ENCODE assay signal across 10 cellular contexts in genomic region chr1:203643213-203644045, GRCh38. TPM values are rescaled to one million over a fixed set of nuclear protein-coding genes. Genes with fewer than 3 reads are reported as not detected.
DNase-seq lines count a peak whose midpoint lies in the region; ATAC-seq lines count a peak whose summit lies in the region.
"Had no signal": no experiment of that assay in that cellular context is flagged by ENCODE, and none has a peak within 500 bp of the region (broad histone marks: within the 10 kb centered on the region; RNA-seq: fewer than 3 reads in every experiment).

No MANE protein-coding gene starts in this region.

- H3K9me3 ChIP-seq in right cardiac atrium (ENCODE audit: control insufficient read depth, low read length): no peaks in the 10 kb centered on the region
- H3K9me3 ChIP-seq: right lobe of liver had no signal

- 43% methylated on average over 10 of the region's 10 CpGs for WGBS in right cardiac atrium

- no peaks in the 10 kb centered on the region for H3K27me3 Mint-ChIP-seq in IgD-negative memory B cell
- no peaks in the 10 kb centered on the region for H3K27me3 Mint-ChIP-seq in stimulated activated memory B cell treated with anti-CD40 and anti-IgM and Interleukin-4, amounts not matched to agents 10 μg/mL and 1 μg/mL and 100 μg/mL, for 72 hours

- H3K4me1 ChIP-seq in right cardiac atrium (ENCODE audit: control insufficient read depth, insufficient read depth, low read length): peaks cover 43% of the 10 kb centered on the region
- H3K4me1 ChIP-seq: right lobe of liver had no signal

- peak; percentile 9 to 40 for ATAC-seq in right cardiac atrium
- no peak for ATAC-seq in stimulated activated memory B cell treated with anti-CD40 and anti-IgM and Interleukin-4, amounts not matched to agents 10 μg/mL and 1 μg/mL and 100 μg/mL, for 72 hours
- ATAC-seq in GM19463 (IDR thresholded peaks at IDR 0.05; ENCODE audit: unreplicated experiment): no peak

- H3K27ac Mint-ChIP-seq in IgD-negative memory B cell: peak overlapping the region in 2 of 3 donors; percentile 55 to 76
- H3K27ac Mint-ChIP-seq in stimulated activated memory B cell treated with anti-CD40 and anti-IgM and Interleukin-4, amounts not matched to agents 10 μg/mL and 1 μg/mL and 100 μg/mL, for 72 hours: peak overlapping the region; percentile 25

- no peaks in the 10 kb centered on the region for H3K36me3 Mint-ChIP-seq in IgD-negative memory B cell
- no peaks in the 10 kb centered on the region for H3K36me3 Mint-ChIP-seq in stimulated activated memory B cell treated with anti-CD40 and anti-IgM and Interleukin-4, amounts not matched to agents 10 μg/mL and 1 μg/mL and 100 μg/mL, for 72 hours

- H3K9me3 Mint-ChIP-seq in IgD-negative memory B cell: no peaks in the 10 kb centered on the region
- no peaks in the 10 kb centered on the region for H3K9me3 Mint-ChIP-seq in stimulated activated memory B cell treated with anti-CD40 and anti-IgM and Interleukin-4, amounts not matched to agents 10 μg/mL and 1 μg/mL and 100 μg/mL, for 72 hours

- H3K27me3 ChIP-seq in right cardiac atrium (ENCODE audit: control insufficient read depth, insufficient read depth): no peaks in the 10 kb centered on the region
- H3K27me3 ChIP-seq: right lobe of liver had no signal

- H3K4me1 Mint-ChIP-seq in IgD-negative memory B cell: peaks cover 6 to 17% (median 17%) of the 10 kb centered on the region in 3 donors
- peaks cover 31% of the 10 kb centered on the region for H3K4me1 Mint-ChIP-seq in stimulated activated memory B cell treated with anti-CD40 and anti-IgM and Interleukin-4, amounts not matched to agents 10 μg/mL and 1 μg/mL and 100 μg/mL, for 72 hours

- DNase-seq in amniotic stem cell (lab: John Stamatoyannopoulos, UW) (peak; percentile 57), right cardiac atrium (peak in 2 of 3 donors; percentile 22 to 57), middle frontal gyrus (ENCODE audit: extremely low spot score, low spot score) (no peak), islet precursor cell (no peak)
- no peak for DNase-seq in activated naive CD4-positive, alpha-beta T cell treated with Interleukin-2 at 50 U/mL for 16 hours
- DNase-seq: right lobe of liver; stimulated activated naive CD4-positive, alpha-beta T cell had no signal

- no peak overlapping the region for H3K4me3 Mint-ChIP-seq in IgD-negative memory B cell
- no peak overlapping the region for H3K4me3 Mint-ChIP-seq in stimulated activated memory B cell treated with anti-CD40 and anti-IgM and Interleukin-4, amounts not matched to agents 10 μg/mL and 1 μg/mL and 100 μg/mL, for 72 hours

- intact Hi-C loops in right cardiac atrium (cut with DNase I): no loop called here

- no peak overlapping the region for H3K4me3 ChIP-seq in right cardiac atrium (ENCODE audit: low read length)
- H3K4me3 ChIP-seq: right lobe of liver had no signal

- peak overlapping the region; percentile 13 for H3K27ac ChIP-seq in right cardiac atrium (ENCODE audit: low read length)
- H3K27ac ChIP-seq: right lobe of liver had no signal

RNA-seq across cellular contexts. Expression of gene ATP2B4, which starts 16.8 kb away (rescaled TPM):
- polyA plus RNA-seq in IgD-negative memory B cell (5.0 TPM), right cardiac atrium (65.7 TPM)
- 100 to 1,000 TPM in 3 of 4 donors, 10 to 100 TPM in 1; 97.0 to 132 (median 112) TPM for total RNA-seq in right cardiac atrium

Comparison
In these comparisons a context has a peak if more than half of its experiments do, and no peak if none do; other contexts are left out.
1. DNase-seq: peak in amniotic stem cell (single experiment) and right cardiac atrium (2 of 3); none in middle frontal gyrus (single experiment), activated naive CD4-positive, alpha-beta T cell treated with Interleukin-2 at 50 U/mL for 16 hours (single experiment) and islet precursor cell (single experiment).
2. ATAC-seq: peak in right cardiac atrium (2 of 2); none in stimulated activated memory B cell treated with anti-CD40 and anti-IgM and Interleukin-4, amounts not matched to agents 10 μg/mL and 1 μg/mL and 100 μg/mL, for 72 hours (single experiment) and GM19463 (single experiment).
3. RNA of gene ATP2B4, which starts 16.8 kb away (polyA plus RNA-seq): 65.7 TPM in right cardiac atrium (single experiment); 5.0 TPM in IgD-negative memory B cell (single experiment); every median in the first group is over 10 times any median in the second.